17 cellular contexts compared by ENCODE assay signal in genomic region chr17:36812762-36813161, GRCh38.
DNase-seq lines count a peak whose midpoint lies in the region; ATAC-seq and TF ChIP-seq lines count a peak whose summit lies in the region.
"Had no signal": no experiment of that assay in that cellular context is flagged by ENCODE, and none has a peak within 500 bp of the region (broad histone marks: within the 10 kb centered on the region; RNA-seq: fewer than 3 reads in every experiment).

No MANE protein-coding gene starts in this region.

- intact Hi-C loops in cardiac septum (cut with DNase I), result no loop called here
- intact Hi-C loops in Right ventricle myocardium inferior (cut with DNase I), result no loop called here
- intact Hi-C loops in colonic mucosa (cut with DNase I), result no loop called here

- no peak overlapping the region for H3K27ac ChIP-seq in colonic mucosa

- H3K36me3 ChIP-seq in iPS-15b (ENCODE audit: control insufficient read depth, insufficient read depth, low read length) (no peaks in the 10 kb centered on the region), colonic mucosa (no peaks in the 10 kb centered on the region)
- H3K36me3 ChIP-seq: HAP-1 had no signal

- H3K9me3 ChIP-seq in iPS-15b (ENCODE audit: control insufficient read depth, insufficient read depth, low read length), result no peaks in the 10 kb centered on the region
- H3K9me3 ChIP-seq in colonic mucosa, result no peaks in the 10 kb centered on the region
- H3K9me3 ChIP-seq: HAP-1 had no signal

- H3K4me1 ChIP-seq in iPS-15b (ENCODE audit: control insufficient read depth, insufficient read depth, low read length) (peaks cover 11% of the 10 kb centered on the region), colonic mucosa (no peaks in the 10 kb centered on the region)
- H3K4me1 ChIP-seq: HAP-1 had no signal

- H3K27me3 ChIP-seq in iPS-15b (ENCODE audit: control insufficient read depth, insufficient read depth, low read length) (peaks cover 45% of the 10 kb centered on the region), colonic mucosa (peaks cover 20% of the 10 kb centered on the region)

- peak; percentile 46 for DNase-seq in cardiac septum (ENCODE audit: low spot score)
- no peak for DNase-seq in Right ventricle myocardium inferior (ENCODE audit: missing footprints)
- DNase-seq in NCI-H2227 (lab: John Stamatoyannopoulos, UW; ENCODE audit: unreplicated experiment), result peak; percentile 23
- DNase-seq in retina, result peak; percentile 55
- no peak for DNase-seq in T-helper 2 cell
- DNase-seq in colonic mucosa, result no peak
- DNase-seq in CD1c-positive myeloid dendritic cell (ENCODE audit: extremely low spot score), result no peak
- DNase-seq: AML-193; Calu3; CD4-positive, alpha-beta T cell; DMS79 treated with DMSO at 0.1 percent for 48 hours; KG1; NCI-H1092 treated with DMSO at 0.1 percent for 48 hours; NCI-H187; NCI-H510A had no signal

- no peak for ATAC-seq in Right ventricle myocardium inferior

- H3K9ac ChIP-seq in iPS-15b (ENCODE audit: low read depth, low read length) (no peak overlapping the region), colonic mucosa (ENCODE audit: low read depth in 2 of 2, low read length in 2 of 2) (no peak overlapping the region)

- H3K4me3 ChIP-seq in iPS-15b (ENCODE audit: low read depth, low read length) (peak overlapping the region; percentile 4), colonic mucosa (no peak overlapping the region)
- H3K4me3 ChIP-seq: HAP-1 had no signal

- no peak for TF ChIP-seq CTCF in colonic mucosa (IDR thresholded peaks at IDR 0.05)

Comparison
In these comparisons a context has a peak if more than half of its experiments do, and no peak if none do; other contexts are left out.
1. DNase-seq: peak in cardiac septum (single experiment), NCI-H2227 (single experiment) and retina (single experiment); none in Right ventricle myocardium inferior (single experiment), T-helper 2 cell (0 of 5), colonic mucosa (single experiment) and CD1c-positive myeloid dendritic cell (single experiment).